25 cellular contexts compared by ENCODE assay signal in genomic region chr16:75787421-75787820, GRCh38.
DNase-seq lines count a peak whose midpoint lies in the region; ATAC-seq lines count a peak whose summit lies in the region.
"Had no signal": no experiment of that assay in that cellular context is flagged by ENCODE, and none has a peak within 500 bp of the region (broad histone marks: within the 10 kb centered on the region; RNA-seq: fewer than 3 reads in every experiment).

No MANE protein-coding gene starts in this region.

- no peaks in the 10 kb centered on the region for H3K36me3 Mint-ChIP-seq in immature natural killer cell
- H3K36me3 Mint-ChIP-seq: type B pancreatic cell had no signal

- intact Hi-C loops in left colon (cut with DNase I, micrococcal nuclease): loop anchor here in 1 of 2 donors (5.0 kb wide), 1 partner anchor 1385 kb away; no protein-coding TSS in a partner anchor

- no peak overlapping the region for H3K27ac Mint-ChIP-seq in immature natural killer cell
- H3K27ac Mint-ChIP-seq: activated CD4-positive, alpha-beta memory T cell treated with anti-CD3 and anti-CD28 coated beads, Interleukin-2, amount 10 ng/mL, durations not matched to agents 7 days and 5 days; activated naive CD8-positive, alpha-beta T cell treated with anti-CD3 and anti-CD28 coated beads, Interleukin-2, amount 50 U/mL, for 24 hours; nephron; type B pancreatic cell had no signal

- H3K27me3 Mint-ChIP-seq in immature natural killer cell (ENCODE audit: low read depth in 3 of 3): peaks cover 7 to 12% (median 8%) of the 10 kb centered on the region in 3 donors

- DNase-seq in caudate nucleus (lab: John Stamatoyannopoulos, UW) (no peak), substantia nigra (lab: John Stamatoyannopoulos, UW) (no peak), immature natural killer cell (no peak), left colon (no peak)
- DNase-seq: activated CD4-positive, alpha-beta memory T cell treated with anti-CD3 and anti-CD28 coated beads, Interleukin-2, amount 10 ng/mL, durations not matched to agents 7 days and 5 days; activated effector memory CD4-positive, alpha-beta T cell treated with Interleukin-2 at 50 U/mL for 16 hours; activated naive CD8-positive, alpha-beta T cell treated with anti-CD3 and anti-CD28 coated beads, Interleukin-2, amount 50 U/mL, for 24 hours; effector memory CD4-positive, alpha-beta T cell; foreskin keratinocyte; MV-4-11; NCI-H1694; NCI-H774; PC-9; right lobe of liver; SHP77; stimulated activated CD4-positive, alpha-beta T cell treated with anti-CD3 and anti-CD28 coated beads, Interleukin-15, amount 100 ng/mL, for 24 hours; stomach had no signal

- peak; percentile 70 for ATAC-seq in GM18508 (IDR thresholded peaks at IDR 0.05; ENCODE audit: insufficient read depth, unreplicated experiment)
- peak; percentile 59 for ATAC-seq in GM19395 (IDR thresholded peaks at IDR 0.05; ENCODE audit: unreplicated experiment)
- peak; percentile 66 for ATAC-seq in HG02759 (IDR thresholded peaks at IDR 0.05; ENCODE audit: unreplicated experiment)
- ATAC-seq in HG03520 (IDR thresholded peaks at IDR 0.05; ENCODE audit: unreplicated experiment): peak; percentile 42
- no peak for ATAC-seq in left colon
- ATAC-seq: activated naive CD8-positive, alpha-beta T cell treated with anti-CD3 and anti-CD28 coated beads, Interleukin-2, amount 50 U/mL, for 24 hours; foreskin keratinocyte; right lobe of liver had no signal

- H3K4me3 Mint-ChIP-seq in immature natural killer cell: no peak overlapping the region
- H3K4me3 Mint-ChIP-seq: activated CD4-positive, alpha-beta memory T cell treated with anti-CD3 and anti-CD28 coated beads, Interleukin-2, amount 10 ng/mL, durations not matched to agents 7 days and 5 days; activated naive CD8-positive, alpha-beta T cell treated with anti-CD3 and anti-CD28 coated beads, Interleukin-2, amount 50 U/mL, for 24 hours; nephron; type B pancreatic cell had no signal

- H3K9me3 Mint-ChIP-seq in immature natural killer cell: peaks cover 0 to 1% (median 0%) of the 10 kb centered on the region in 6 donors
- H3K9me3 Mint-ChIP-seq: activated CD4-positive, alpha-beta memory T cell treated with anti-CD3 and anti-CD28 coated beads, Interleukin-2, amount 10 ng/mL, durations not matched to agents 7 days and 5 days; activated naive CD8-positive, alpha-beta T cell treated with anti-CD3 and anti-CD28 coated beads, Interleukin-2, amount 50 U/mL, for 24 hours; type B pancreatic cell had no signal

- H3K4me1 Mint-ChIP-seq in immature natural killer cell: no peaks in the 10 kb centered on the region
- H3K4me1 Mint-ChIP-seq: activated CD4-positive, alpha-beta memory T cell treated with anti-CD3 and anti-CD28 coated beads, Interleukin-2, amount 10 ng/mL, durations not matched to agents 7 days and 5 days; activated naive CD8-positive, alpha-beta T cell treated with anti-CD3 and anti-CD28 coated beads, Interleukin-2, amount 50 U/mL, for 24 hours; nephron had no signal

- H3K27ac ChIP-seq in caudate nucleus (ENCODE audit: low read depth, low read length): no peak overlapping the region
- no peak overlapping the region for H3K27ac ChIP-seq in substantia nigra (ENCODE audit: low read depth, low read length, poor library complexity, severe bottlenecking)
- H3K27ac ChIP-seq: BLaER1 treated with 17β-estradiol and CSF1 and Interleukin-3, amounts not matched to agents 10 nM and 100 nM; foreskin keratinocyte; parathyroid adenoma; PC-9; right lobe of liver; stomach had no signal
